ENCODE assay signal across 15 cellular contexts in the genomic region with DNA sequence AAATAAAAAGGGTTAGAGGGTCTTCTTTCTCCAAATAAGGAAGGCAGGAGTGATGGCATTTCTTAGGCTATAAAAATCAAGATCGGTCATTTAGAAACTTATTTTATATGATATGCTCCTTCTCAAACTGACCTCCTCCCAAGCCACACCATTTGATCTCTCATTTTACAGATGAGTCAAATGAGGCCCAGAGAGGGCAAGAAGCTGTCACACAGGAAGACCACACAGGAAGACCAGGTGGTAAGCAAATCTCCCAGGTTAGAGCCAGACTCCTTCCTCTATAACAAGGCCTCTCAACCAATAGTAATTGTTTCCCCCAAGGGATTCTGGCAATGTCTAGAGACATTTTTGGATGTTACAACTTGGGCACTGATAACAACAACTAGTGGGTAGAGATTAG. TPM values are rescaled to one million over a fixed set of nuclear protein-coding genes. Genes with fewer than 3 reads are reported as not detected.
DNase-seq lines count a peak whose midpoint lies in the region; ATAC-seq, FAIRE-seq and TF ChIP-seq lines count a peak whose summit lies in the region.
"Had no signal": no experiment of that assay in that cellular context is flagged by ENCODE, and none has a peak within 500 bp of the region (broad histone marks: within the 10 kb centered on the region; RNA-seq: fewer than 3 reads in every experiment).

No MANE protein-coding gene starts in this region.

- ATAC-seq in HG03571 (IDR thresholded peaks at IDR 0.05; ENCODE audit: unreplicated experiment) (peak; percentile 77), GM21737 (IDR thresholded peaks at IDR 0.05; ENCODE audit: unreplicated experiment) (no peak), HG02571 (IDR thresholded peaks at IDR 0.05; ENCODE audit: unreplicated experiment) (no peak)
- ATAC-seq: gastrocnemius medialis had no signal

- FAIRE-seq in GM12891 (lab: Jason Lieb, UNC): peak; percentile 80

- TF ChIP-seq POLR2A in GM12891 (IDR thresholded peaks at IDR 0.05; ENCODE audit: low read depth, low read length): no peak

- TF ChIP-seq CTCF in GM20000 (IDR thresholded peaks at IDR 0.05; ENCODE audit: extremely low read depth, missing control alignments): no peak

- DNase-seq in GM12891 (ENCODE audit: insufficient read length, low spot score) (no peak), GM20000 (ENCODE audit: low spot score) (peak; percentile 56), germinal center (ENCODE audit: low spot score) (peak; percentile 52), globus pallidus (ENCODE audit: low spot score) (no peak), A172 (ENCODE audit: low spot score) (no peak)
- DNase-seq: adrenal gland, gastrocnemius medialis, GM23248, left ventricle myocardium inferior, NCI-H1092, NCI-H748 treated with DMSO at 0.1 percent for 48 hours, SK-N-SH had no signal

TF ChIP-seq in GM12891, 5 proteins besides CTCF, POLR2A, EP300 and RAD21:
- no peak for TF ChIP-seq POLR2AphosphoS5 (IDR thresholded peaks at IDR 0.05; ENCODE audit: low read depth, low read length)

RNA-seq across cellular contexts. Expression of gene TLE3, which starts 13.8 kb away (rescaled TPM):
- 18.6 TPM for polyA plus RNA-seq in GM12891 (2012; ENCODE audit: low read depth, missing spikeins)
- total RNA-seq in A172 (2014; rRNA removed; shearing (Covaris generic)): 0.10 and 0.59 TPM in 2 replicates

Comparison
In these comparisons a context has a peak if more than half of its experiments do, and no peak if none do; other contexts are left out.
1. DNase-seq: peak in GM20000 (single experiment) and germinal center (single experiment); none in GM12891 (single experiment), globus pallidus (single experiment) and A172 (single experiment).